In genomic region chr5:124315746-124316415, GRCh38 we compare ENCODE assay signal across 18 cellular contexts.
DNase-seq lines count a peak whose midpoint lies in the region; ATAC-seq and TF ChIP-seq lines count a peak whose summit lies in the region.
"Had no signal": no experiment of that assay in that cellular context is flagged by ENCODE, and none has a peak within 500 bp of the region (broad histone marks: within the 10 kb centered on the region; RNA-seq: fewer than 3 reads in every experiment).

No MANE protein-coding gene starts in this region.

- TF ChIP-seq CTCF in RWPE1 (conservative IDR thresholded peaks at IDR 0.05; ENCODE audit: low read depth), result no peak
- no peak for TF ChIP-seq CTCF in CD4-positive, alpha-beta T cell (IDR thresholded peaks at IDR 0.05)
- no peak for TF ChIP-seq CTCF in lower lobe of right lung (IDR thresholded peaks at IDR 0.05)

- H3K36me3 Mint-ChIP-seq in CD4-positive, alpha-beta T cell (ENCODE audit: low read depth), result no peaks in the 10 kb centered on the region

- H3K4me1 Mint-ChIP-seq in CD4-positive, alpha-beta T cell (ENCODE audit: low read depth), result no peaks in the 10 kb centered on the region

- H3K4me3 ChIP-seq in lower lobe of right lung, result no peak overlapping the region
- H3K4me3 ChIP-seq: pancreas, SK-N-MC had no signal

- H3K27me3 ChIP-seq in CD4-positive, alpha-beta T cell (ENCODE audit: control insufficient read depth, insufficient read depth, low read length), result no peaks in the 10 kb centered on the region
- no peaks in the 10 kb centered on the region for H3K27me3 ChIP-seq in lower lobe of right lung (ENCODE audit: low read depth)
- H3K27me3 ChIP-seq: pancreas had no signal

- H3K4me1 ChIP-seq in lower lobe of right lung, result no peaks in the 10 kb centered on the region
- H3K4me1 ChIP-seq: Caco-2, pancreas had no signal

- H3K27ac ChIP-seq in RWPE1, result peak overlapping the region; percentile 52
- H3K27ac ChIP-seq in epithelial cell of prostate, result no peak overlapping the region
- H3K27ac ChIP-seq in CD4-positive, alpha-beta T cell (ENCODE audit: low read depth, low read length), result no peak overlapping the region
- no peak overlapping the region for H3K27ac ChIP-seq in lower lobe of right lung
- H3K27ac ChIP-seq: pancreas, SK-N-MC had no signal

- CTCF ChIA-PET in RWPE1 (lab: Yijun Ruan, JAX), result interaction anchor here (0.6 to 0.7 kb wide), 2 partner anchors 30 to 759 kb away, joined by 3 read pairs; no protein-coding TSS in a partner anchor
- CTCF ChIA-PET in CD4-positive, alpha-beta T cell (lab: Charles Lee), result no interaction called here

- no peaks in the 10 kb centered on the region for H3K9me3 ChIP-seq in CD4-positive, alpha-beta T cell (ENCODE audit: control insufficient read depth, low read length)
- no peaks in the 10 kb centered on the region for H3K9me3 ChIP-seq in lower lobe of right lung
- H3K9me3 ChIP-seq: Caco-2, pancreas had no signal

- DNase-seq in GM04504 (ENCODE audit: low read depth) (peak; percentile 5), RWPE1 (ENCODE audit: low spot score) (peak; percentile 57), epithelial cell of prostate (ENCODE audit: low read depth, low spot score) (peak; percentile 64), non-pigmented ciliary epithelial cell (ENCODE audit: low read depth) (peak; percentile 36), lower lobe of right lung (no peak), GM19240 (ENCODE audit: insufficient read length, low spot score) (no peak)
- no peak for DNase-seq in activated CD4-positive, alpha-beta T cell treated with anti-CD3 and anti-CD28 coated beads for 4 hours
- no peak for DNase-seq in CD4-positive, alpha-beta T cell
- DNase-seq: activated CD4-positive, alpha-beta T cell treated with anti-CD3 and anti-CD28 coated beads, Interleukin-2, amount 50 U/mL, for 48 hours; activated T-cell treated with anti-CD3 and anti-CD28 coated beads, Interleukin-2, amount 50 U/mL, for 72 hours; Caco-2; GDM1; kidney glomerular epithelial cell; NCI-H1930; NCI-H524; pancreas; stimulated activated naive B cell treated with anti-CD40 and anti-IgM and Interleukin-4, amounts not matched to agents 10 μg/mL and 1 μg/mL and 100 μg/mL, for 72 hours had no signal

- POLR2A ChIA-PET in RWPE1 (lab: Yijun Ruan, JAX; ENCODE audit: low non-redundant PET), result no interaction called here
- POLR2A ChIA-PET in CD4-positive, alpha-beta T cell (lab: Charles Lee), result no interaction called here

- no peaks in the 10 kb centered on the region for H3K36me3 ChIP-seq in lower lobe of right lung
- H3K36me3 ChIP-seq: pancreas had no signal

- H3K4me3 Mint-ChIP-seq in CD4-positive, alpha-beta T cell, result no peak overlapping the region
- H3K4me3 Mint-ChIP-seq: activated T-cell treated with anti-CD3 and anti-CD28 coated beads, Interleukin-2, amount 50 U/mL, for 72 hours; stimulated activated naive B cell treated with anti-CD40 and anti-IgM and Interleukin-4, amounts not matched to agents 10 μg/mL and 1 μg/mL and 100 μg/mL, for 72 hours had no signal

- no peak for ATAC-seq in CD4-positive, alpha-beta T cell (ENCODE audit: poor library complexity)
- ATAC-seq in lower lobe of right lung, result no peak
- ATAC-seq: activated T-cell treated with anti-CD3 and anti-CD28 coated beads, Interleukin-2, amount 50 U/mL, for 72 hours; pancreas; stimulated activated naive B cell treated with anti-CD40 and anti-IgM and Interleukin-4, amounts not matched to agents 10 μg/mL and 1 μg/mL and 100 μg/mL, for 72 hours had no signal

- H3K27me3 Mint-ChIP-seq in CD4-positive, alpha-beta T cell, result no peaks in the 10 kb centered on the region
- H3K27me3 Mint-ChIP-seq: stimulated activated naive B cell treated with anti-CD40 and anti-IgM and Interleukin-4, amounts not matched to agents 10 μg/mL and 1 μg/mL and 100 μg/mL, for 72 hours had no signal

- intact Hi-C loops in CD4-positive, alpha-beta T cell (cut with DNase I, micrococcal nuclease), result no loop called here
- intact Hi-C loops in lower lobe of right lung (cut with DNase I), result no loop called here

- H3K9me3 Mint-ChIP-seq in CD4-positive, alpha-beta T cell, result no peaks in the 10 kb centered on the region

- no peak overlapping the region for H3K27ac Mint-ChIP-seq in CD4-positive, alpha-beta T cell
- H3K27ac Mint-ChIP-seq: activated T-cell treated with anti-CD3 and anti-CD28 coated beads, Interleukin-2, amount 50 U/mL, for 72 hours; stimulated activated naive B cell treated with anti-CD40 and anti-IgM and Interleukin-4, amounts not matched to agents 10 μg/mL and 1 μg/mL and 100 μg/mL, for 72 hours had no signal

Comparison
In these comparisons a context has a peak if more than half of its experiments do, and no peak if none do; other contexts are left out.
1. DNase-seq: peak in GM04504 (single experiment), RWPE1 (single experiment), epithelial cell of prostate (single experiment) and non-pigmented ciliary epithelial cell (single experiment); none in activated CD4-positive, alpha-beta T cell treated with anti-CD3 and anti-CD28 coated beads for 4 hours (0 of 2), CD4-positive, alpha-beta T cell (0 of 10), lower lobe of right lung (single experiment) and GM19240 (single experiment).